Comparison of ENCODE assay signal across 15 cellular contexts in genomic region chr7:107785170-107785569, GRCh38. TPM values are rescaled to one million over a fixed set of nuclear protein-coding genes. Genes with fewer than 3 reads are reported as not detected.
"Had no signal": no experiment of that assay in that cellular context is flagged by ENCODE, and none has a peak within 500 bp of the region (broad histone marks: within the 10 kb centered on the region; RNA-seq: fewer than 3 reads in every experiment).

No MANE protein-coding gene starts in this region.

- H3K36me3 Mint-ChIP-seq: activated naive CD4-positive, alpha-beta T cell treated with anti-CD3 and anti-CD28 coated beads, Interleukin-2, amount 50 U/mL, for 24 hours; naive B cell; stimulated activated effector memory CD8-positive, alpha-beta T cell treated with anti-CD3 and anti-CD28 coated beads, Interleukin-12 subunit alpha, Interleukin-12 subunit beta, amount 100 ng/mL, for 72 hours had no signal

- H3K27ac ChIP-seq: brain microvascular endothelial cell, parathyroid adenoma, WERI-Rb-1 had no signal

- H3K27ac Mint-ChIP-seq: activated naive CD4-positive, alpha-beta T cell treated with anti-CD3 and anti-CD28 coated beads, Interleukin-2, amount 50 U/mL, for 24 hours; dendritic cell treated with granulocyte-macrophage colony-stimulating factor and Interleukin-4, amounts not matched to agents 40 ng/mL and 50 ng/mL, for 4 days; naive B cell; stimulated activated effector memory CD8-positive, alpha-beta T cell treated with anti-CD3 and anti-CD28 coated beads, Interleukin-12 subunit alpha, Interleukin-12 subunit beta, amount 100 ng/mL, for 72 hours had no signal

- H3K4me3 Mint-ChIP-seq: activated naive CD4-positive, alpha-beta T cell treated with anti-CD3 and anti-CD28 coated beads, Interleukin-2, amount 50 U/mL, for 24 hours; dendritic cell treated with granulocyte-macrophage colony-stimulating factor and Interleukin-4, amounts not matched to agents 40 ng/mL and 50 ng/mL, for 4 days; naive B cell; stimulated activated effector memory CD8-positive, alpha-beta T cell treated with anti-CD3 and anti-CD28 coated beads, Interleukin-12 subunit alpha, Interleukin-12 subunit beta, amount 100 ng/mL, for 72 hours had no signal

- H3K36me3 ChIP-seq: brain microvascular endothelial cell, WERI-Rb-1 had no signal

- H3K27me3 Mint-ChIP-seq: activated naive CD4-positive, alpha-beta T cell treated with anti-CD3 and anti-CD28 coated beads, Interleukin-2, amount 50 U/mL, for 24 hours; dendritic cell treated with granulocyte-macrophage colony-stimulating factor and Interleukin-4, amounts not matched to agents 40 ng/mL and 50 ng/mL, for 4 days; naive B cell had no signal

- ATAC-seq: stimulated activated effector memory CD8-positive, alpha-beta T cell treated with anti-CD3 and anti-CD28 coated beads, Interleukin-12 subunit alpha, Interleukin-12 subunit beta, amount 100 ng/mL, for 72 hours had no signal

- DNase-seq: activated CD4-positive, alpha-beta T cell treated with anti-CD3 and anti-CD28 coated beads for 48 hours; activated effector memory CD4-positive, alpha-beta T cell treated with Interleukin-2 at 50 U/mL for 16 hours; brain microvascular endothelial cell; cerebellar nuclear complex; hippocampal formation; naive B cell; small intestine; WERI-Rb-1 had no signal

- H3K4me1 ChIP-seq: parathyroid adenoma had no signal

RNA-seq across cellular contexts. Expression of gene SLC26A3, which starts 17.9 kb away (rescaled TPM):
- total RNA-seq: epithelial cell of proximal tubule, kidney epithelial cell, temporal lobe had no signal
